In genomic region chrX:39162322-39162721, GRCh38 we compare ENCODE assay signal across 9 cellular contexts.
A peak's percentile ranks its signal among the peaks of the same experiment; 100 is the strongest.
DNase-seq lines count a peak whose midpoint lies in the region; ATAC-seq and TF ChIP-seq lines count a peak whose summit lies in the region.
"Had no signal": no experiment of that assay in that cellular context is flagged by ENCODE, and none has a peak within 500 bp of the region (broad histone marks: within the 10 kb centered on the region; RNA-seq: fewer than 3 reads in every experiment).

No MANE protein-coding gene starts in this region.

- peaks cover 0 to 3% of the 10 kb centered on the region in 2 donors for H3K4me1 ChIP-seq in left lung

- POLR2A ChIA-PET in T-cell (lab: Charles Lee): interaction anchor here in 1 of 2 donors (0.8 kb wide), 1 partner anchor 12 kb away, joined by 3 read pairs; no protein-coding TSS in a partner anchor

- no peaks in the 10 kb centered on the region for H3K9me3 ChIP-seq in left lung

- intact Hi-C loops in left lung (cut with DNase I): no loop called here

- H3K9me3 Mint-ChIP-seq in T-cell: no peaks in the 10 kb centered on the region
- H3K9me3 Mint-ChIP-seq in activated naive CD8-positive, alpha-beta T cell (ENCODE audit: low read depth): no peaks in the 10 kb centered on the region

- no peak overlapping the region for H3K27ac Mint-ChIP-seq in T-cell
- H3K27ac Mint-ChIP-seq in activated naive CD8-positive, alpha-beta T cell: peak overlapping the region; percentile 77

- H3K27me3 ChIP-seq in left lung: peaks cover 0 to 13% of the 10 kb centered on the region in 2 donors

- ATAC-seq in T-cell (replicated peaks in 1 of 4) (peak; percentile 61 to 92 (median 74)), left lung (peak; percentile 53), HG02763 (IDR thresholded peaks at IDR 0.05; ENCODE audit: unreplicated experiment) (no peak)

- H3K27me3 Mint-ChIP-seq in T-cell: peaks cover 13 to 17% of the 10 kb centered on the region in 2 donors
- no peaks in the 10 kb centered on the region for H3K27me3 Mint-ChIP-seq in activated naive CD8-positive, alpha-beta T cell

- H3K4me1 Mint-ChIP-seq in T-cell: peaks cover 7 to 12% (median 11%) of the 10 kb centered on the region in 3 donors
- H3K4me1 Mint-ChIP-seq in activated naive CD8-positive, alpha-beta T cell (ENCODE audit: low read depth): peaks cover 21% of the 10 kb centered on the region

- TF ChIP-seq CTCF in left lung (IDR thresholded peaks at IDR 0.05): no peak

- peak overlapping the region; percentile 48 to 64 (median 55) for H3K4me3 Mint-ChIP-seq in T-cell
- peak overlapping the region; percentile 79 for H3K4me3 Mint-ChIP-seq in activated naive CD8-positive, alpha-beta T cell

- CTCF ChIA-PET in T-cell (lab: Charles Lee): interaction anchor here (0.5 to 1.4 kb wide), 5 partner anchors 12 to 356 kb away, joined by 3 to 4 read pairs (median 3); no protein-coding TSS in a partner anchor

- H3K36me3 ChIP-seq in left lung: no peaks in the 10 kb centered on the region

- H3K4me3 ChIP-seq in left lung: no peak overlapping the region

- no peak overlapping the region for H3K27ac ChIP-seq in left lung
- H3K27ac ChIP-seq: epithelial cell of prostate had no signal

- H3K36me3 Mint-ChIP-seq in T-cell: no peaks in the 10 kb centered on the region
- H3K36me3 Mint-ChIP-seq in activated naive CD8-positive, alpha-beta T cell: no peaks in the 10 kb centered on the region

- DNase-seq in T-cell (peak in 29 of 34 experiments; percentile 7 to 51 (median 32)), left lung (peak in 1 of 2 donors; percentile 80), 8988T (no peak), T1000 (lab: John Stamatoyannopoulos, UW) (no peak), COLO829 (ENCODE audit: low spot score) (no peak)
- peak; percentile 29 for DNase-seq in stimulated activated naive CD4-positive, alpha-beta T cell treated with Interleukin-2 at 50 U/mL for 16 hours (lab: John Stamatoyannopoulos, UW)

Comparison
In these comparisons a context has a peak if more than half of its experiments do, and no peak if none do; other contexts are left out.
1. DNase-seq: peak in T-cell (29 of 34) and stimulated activated naive CD4-positive, alpha-beta T cell treated with Interleukin-2 at 50 U/mL for 16 hours (single experiment); none in 8988T (single experiment), T1000 (single experiment) and COLO829 (single experiment).